ENCODE assay signal across 1 cellular context in the genomic region with DNA sequence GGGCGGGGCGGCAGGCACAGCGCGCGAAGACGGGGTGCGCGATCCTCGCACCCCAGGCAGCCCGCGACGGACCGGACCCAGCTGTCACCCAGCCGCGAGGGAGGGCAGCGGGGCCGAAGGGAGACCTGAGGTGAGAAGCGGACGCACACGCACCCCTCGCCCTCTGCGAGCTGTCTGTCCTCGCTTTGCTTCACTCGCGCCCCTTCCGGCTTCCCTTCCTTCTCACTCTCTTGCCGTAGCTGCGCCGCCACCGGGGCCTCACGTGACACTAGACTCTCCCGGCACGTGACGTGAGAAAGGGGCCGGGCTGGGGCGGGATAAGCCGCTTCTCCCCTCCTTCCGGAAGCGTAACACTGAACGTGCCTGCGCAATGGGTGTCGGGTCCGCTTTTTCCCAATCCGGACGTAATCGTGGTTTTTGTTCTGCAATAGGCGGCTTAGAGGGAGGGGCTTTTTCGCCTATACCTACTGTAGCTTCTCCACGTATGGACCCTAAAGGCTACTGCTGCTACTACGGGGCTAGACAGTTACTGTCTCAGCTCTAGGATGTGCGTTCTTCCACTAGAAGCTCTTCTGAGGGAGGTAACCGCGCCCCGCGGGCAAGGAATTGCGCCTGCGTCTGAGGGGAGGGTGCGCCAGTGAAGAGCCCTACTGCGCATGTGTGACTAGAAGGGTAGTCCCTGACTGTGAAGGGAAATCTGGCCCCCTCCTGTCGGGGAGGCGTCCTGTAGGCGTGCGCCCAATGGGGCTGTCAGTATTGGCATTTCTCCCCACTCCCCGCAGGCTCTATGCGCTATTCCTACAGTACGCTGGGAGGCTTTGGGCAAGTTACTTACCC.
TF ChIP-seq lines count a peak whose summit lies in the region.

ATG3 (minus strand) TSS at position 270 of the 837 bp plus-strand sequence. CDS start 434 bp downstream, outside the sequence.
A gene with protein sequence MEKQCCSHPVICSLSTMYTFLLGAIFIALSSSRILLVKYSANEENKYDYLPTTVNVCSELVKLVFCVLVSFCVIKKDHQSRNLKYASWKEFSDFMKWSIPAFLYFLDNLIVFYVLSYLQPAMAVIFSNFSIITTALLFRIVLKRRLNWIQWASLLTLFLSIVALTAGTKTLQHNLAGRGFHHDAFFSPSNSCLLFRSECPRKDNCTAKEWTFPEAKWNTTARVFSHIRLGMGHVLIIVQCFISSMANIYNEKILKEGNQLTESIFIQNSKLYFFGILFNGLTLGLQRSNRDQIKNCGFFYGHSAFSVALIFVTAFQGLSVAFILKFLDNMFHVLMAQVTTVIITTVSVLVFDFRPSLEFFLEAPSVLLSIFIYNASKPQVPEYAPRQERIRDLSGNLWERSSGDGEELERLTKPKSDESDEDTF (plus strand): TSS at position 353 of the 837 bp plus-strand sequence. CDS start 1,359 bp downstream, outside the sequence.

TF ChIP-seq in GM12878, 131 proteins besides CTCF, POLR2A, EP300 and RAD21 (continued from another document and continues in another):
- TF ChIP-seq ZBTB40 (IDR thresholded peaks at IDR 0.05; ENCODE audit: borderline replicate concordance): peak; percentile 66; the same call in 1 of the 2 replicates
- TF ChIP-seq, protein P1, sequence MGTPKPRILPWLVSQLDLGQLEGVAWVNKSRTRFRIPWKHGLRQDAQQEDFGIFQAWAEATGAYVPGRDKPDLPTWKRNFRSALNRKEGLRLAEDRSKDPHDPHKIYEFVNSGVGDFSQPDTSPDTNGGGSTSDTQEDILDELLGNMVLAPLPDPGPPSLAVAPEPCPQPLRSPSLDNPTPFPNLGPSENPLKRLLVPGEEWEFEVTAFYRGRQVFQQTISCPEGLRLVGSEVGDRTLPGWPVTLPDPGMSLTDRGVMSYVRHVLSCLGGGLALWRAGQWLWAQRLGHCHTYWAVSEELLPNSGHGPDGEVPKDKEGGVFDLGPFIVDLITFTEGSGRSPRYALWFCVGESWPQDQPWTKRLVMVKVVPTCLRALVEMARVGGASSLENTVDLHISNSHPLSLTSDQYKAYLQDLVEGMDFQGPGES (IDR thresholded peaks at IDR 0.05): peak; percentile 16; the same call in 1 of the 2 replicates
- TF ChIP-seq SPI1 (IDR thresholded peaks at IDR 0.05; ENCODE audit: borderline replicate concordance, insufficient read depth, low read depth, low read length): no peak; the same call in 1 of the 2 replicates
- TF ChIP-seq TBL1XR1 (IDR thresholded peaks at IDR 0.05; ENCODE audit: low read depth, low read length): peak; percentile 67; the same call in 1 of the 2 replicates
- no peak for TF ChIP-seq ZBTB11 (CRISPR knock-in tag; IDR thresholded peaks at IDR 0.05)
- no peak for TF ChIP-seq NR2C2 (IDR thresholded peaks at IDR 0.05; ENCODE audit: borderline replicate concordance, control insufficient read depth, insufficient read length, low read depth)
- TF ChIP-seq ZNF217 (IDR thresholded peaks at IDR 0.05): 0 out of 2 replicates have a peak, but pooled peaks have one; percentile 18
- peak; percentile 70; the same call in 1 of the 2 replicates for TF ChIP-seq POLR2AphosphoS2 (IDR thresholded peaks at IDR 0.05; ENCODE audit: low read depth, low read length)
- TF ChIP-seq SUPT20H (IDR thresholded peaks at IDR 0.05; ENCODE audit: borderline replicate concordance, control insufficient read depth, low read depth, low read length): no peak
- peak; percentile 88 for TF ChIP-seq FOS (IDR thresholded peaks at IDR 0.05; ENCODE audit: borderline replicate concordance, extremely low read depth, insufficient read length)
- no peak; the same call in 1 of the 2 replicates for TF ChIP-seq CBX5 (IDR thresholded peaks at IDR 0.05; ENCODE audit: low read depth)
- no peak for TF ChIP-seq HDAC6 (IDR thresholded peaks at IDR 0.05; ENCODE audit: unreplicated experiment)
- TF ChIP-seq, protein P2, sequence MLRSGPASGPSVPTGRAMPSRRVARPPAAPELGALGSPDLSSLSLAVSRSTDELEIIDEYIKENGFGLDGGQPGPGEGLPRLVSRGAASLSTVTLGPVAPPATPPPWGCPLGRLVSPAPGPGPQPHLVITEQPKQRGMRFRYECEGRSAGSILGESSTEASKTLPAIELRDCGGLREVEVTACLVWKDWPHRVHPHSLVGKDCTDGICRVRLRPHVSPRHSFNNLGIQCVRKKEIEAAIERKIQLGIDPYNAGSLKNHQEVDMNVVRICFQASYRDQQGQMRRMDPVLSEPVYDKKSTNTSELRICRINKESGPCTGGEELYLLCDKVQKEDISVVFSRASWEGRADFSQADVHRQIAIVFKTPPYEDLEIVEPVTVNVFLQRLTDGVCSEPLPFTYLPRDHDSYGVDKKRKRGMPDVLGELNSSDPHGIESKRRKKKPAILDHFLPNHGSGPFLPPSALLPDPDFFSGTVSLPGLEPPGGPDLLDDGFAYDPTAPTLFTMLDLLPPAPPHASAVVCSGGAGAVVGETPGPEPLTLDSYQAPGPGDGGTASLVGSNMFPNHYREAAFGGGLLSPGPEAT (IDR thresholded peaks at IDR 0.05; ENCODE audit: low read depth): peak; percentile 74
- peak; percentile 45; the same call in 1 of the 2 replicates for TF ChIP-seq SMARCA5 (IDR thresholded peaks at IDR 0.05)
- TF ChIP-seq STAT3 (IDR thresholded peaks at IDR 0.05; ENCODE audit: low read depth, low read length): no peak
- no peak for TF ChIP-seq HDAC2 (IDR thresholded peaks at IDR 0.05)
- peak; percentile 92 for TF ChIP-seq MEF2B (IDR thresholded peaks at IDR 0.05; ENCODE audit: partially characterized antibody, poor library complexity, severe bottlenecking)
- peak; percentile 78 to 86 for TF ChIP-seq IKZF2 (IDR thresholded peaks at IDR 0.05)
- TF ChIP-seq NRF1 (conservative IDR thresholded peaks at IDR 0.05; ENCODE audit: low read depth, low read length): peak; percentile 66
- no peak for TF ChIP-seq EZH2 (IDR thresholded peaks at IDR 0.05; ENCODE audit: borderline replicate concordance, control insufficient read depth, low read depth, low read length)
- TF ChIP-seq, protein P3, sequence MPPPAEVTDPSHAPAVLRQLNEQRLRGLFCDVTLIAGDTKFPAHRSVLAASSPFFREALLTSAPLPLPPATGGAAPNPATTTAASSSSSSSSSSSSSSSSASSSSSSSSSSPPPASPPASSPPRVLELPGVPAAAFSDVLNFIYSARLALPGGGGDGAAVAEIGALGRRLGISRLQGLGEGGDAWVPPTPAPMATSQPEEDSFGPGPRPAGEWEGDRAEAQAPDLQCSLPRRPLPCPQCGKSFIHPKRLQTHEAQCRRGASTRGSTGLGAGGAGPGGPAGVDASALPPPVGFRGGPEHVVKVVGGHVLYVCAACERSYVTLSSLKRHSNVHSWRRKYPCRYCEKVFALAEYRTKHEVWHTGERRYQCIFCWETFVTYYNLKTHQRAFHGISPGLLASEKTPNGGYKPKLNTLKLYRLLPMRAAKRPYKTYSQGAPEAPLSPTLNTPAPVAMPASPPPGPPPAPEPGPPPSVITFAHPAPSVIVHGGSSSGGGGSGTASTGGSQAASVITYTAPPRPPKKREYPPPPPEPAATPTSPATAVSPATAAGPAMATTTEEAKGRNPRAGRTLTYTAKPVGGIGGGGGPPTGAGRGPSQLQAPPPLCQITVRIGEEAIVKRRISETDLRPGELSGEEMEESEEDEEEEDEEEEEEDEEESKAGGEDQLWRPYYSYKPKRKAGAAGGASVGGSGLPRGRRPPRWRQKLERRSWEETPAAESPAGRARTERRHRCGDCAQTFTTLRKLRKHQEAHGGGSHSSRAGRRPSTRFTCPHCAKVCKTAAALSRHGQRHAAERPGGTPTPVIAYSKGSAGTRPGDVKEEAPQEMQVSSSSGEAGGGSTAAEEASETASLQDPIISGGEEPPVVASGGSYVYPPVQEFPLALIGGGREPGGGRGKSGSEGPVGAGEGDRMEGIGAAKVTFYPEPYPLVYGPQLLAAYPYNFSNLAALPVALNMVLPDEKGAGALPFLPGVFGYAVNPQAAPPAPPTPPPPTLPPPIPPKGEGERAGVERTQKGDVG (CRISPR knock-in tag; IDR thresholded peaks at IDR 0.05): 0 out of 2 replicates have a peak, but pooled peaks have one; percentile 2
- TF ChIP-seq ELK1 (IDR thresholded peaks at IDR 0.05; ENCODE audit: low read depth, low read length): peak; percentile 83
- TF ChIP-seq ZBED1 (IDR thresholded peaks at IDR 0.05; ENCODE audit: borderline replicate concordance): peak; percentile 71; the same call in 1 of the 2 replicates
- TF ChIP-seq ZNF384 (IDR thresholded peaks at IDR 0.05; ENCODE audit: borderline replicate concordance, low read depth, low read length): no peak
- TF ChIP-seq RAD51 (IDR thresholded peaks at IDR 0.05): peak; percentile 100
- peak; percentile 56; the same call in 1 of the 2 replicates for TF ChIP-seq SREBF1 (IDR thresholded peaks at IDR 0.05; ENCODE audit: low read length)
- peak; percentile 46 for TF ChIP-seq EED (IDR thresholded peaks at IDR 0.05; ENCODE audit: low read depth)
- TF ChIP-seq, protein P4, sequence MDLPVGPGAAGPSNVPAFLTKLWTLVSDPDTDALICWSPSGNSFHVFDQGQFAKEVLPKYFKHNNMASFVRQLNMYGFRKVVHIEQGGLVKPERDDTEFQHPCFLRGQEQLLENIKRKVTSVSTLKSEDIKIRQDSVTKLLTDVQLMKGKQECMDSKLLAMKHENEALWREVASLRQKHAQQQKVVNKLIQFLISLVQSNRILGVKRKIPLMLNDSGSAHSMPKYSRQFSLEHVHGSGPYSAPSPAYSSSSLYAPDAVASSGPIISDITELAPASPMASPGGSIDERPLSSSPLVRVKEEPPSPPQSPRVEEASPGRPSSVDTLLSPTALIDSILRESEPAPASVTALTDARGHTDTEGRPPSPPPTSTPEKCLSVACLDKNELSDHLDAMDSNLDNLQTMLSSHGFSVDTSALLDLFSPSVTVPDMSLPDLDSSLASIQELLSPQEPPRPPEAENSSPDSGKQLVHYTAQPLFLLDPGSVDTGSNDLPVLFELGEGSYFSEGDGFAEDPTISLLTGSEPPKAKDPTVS (IDR thresholded peaks at IDR 0.05; ENCODE audit: low read depth, low read length): 0 out of 2 replicates have a peak, but pooled peaks have one; percentile 10
- TF ChIP-seq RBBP5 (conservative IDR thresholded peaks at IDR 0.05): no peak
- TF ChIP-seq WRNIP1 (IDR thresholded peaks at IDR 0.05; ENCODE audit: borderline replicate concordance, low read depth, low read length): no peak
- TF ChIP-seq BACH1 (IDR thresholded peaks at IDR 0.05; ENCODE audit: borderline replicate concordance): peak; percentile 51; the same call in 1 of the 2 replicates
- TF ChIP-seq SMC3 (IDR thresholded peaks at IDR 0.05; ENCODE audit: borderline replicate concordance, low read length): no peak
- peak; percentile 8; the same call in 1 of the 2 replicates for TF ChIP-seq MTA2 (IDR thresholded peaks at IDR 0.05; ENCODE audit: low read depth)
- peak; percentile 93 for TF ChIP-seq POLR2AphosphoS5 (IDR thresholded peaks at IDR 0.05; ENCODE audit: low read length)
- peak; percentile 67 for TF ChIP-seq SIX5 (IDR thresholded peaks at IDR 0.05; ENCODE audit: low read depth, low read length, severe bottlenecking)
- TF ChIP-seq BHLHE40 (IDR thresholded peaks at IDR 0.05; ENCODE audit: borderline replicate concordance in 1 of 2, low read depth in 2 of 2, low read length in 1 of 2): peak; percentile 100
